23 cellular contexts compared by ENCODE assay signal in the genomic region with DNA sequence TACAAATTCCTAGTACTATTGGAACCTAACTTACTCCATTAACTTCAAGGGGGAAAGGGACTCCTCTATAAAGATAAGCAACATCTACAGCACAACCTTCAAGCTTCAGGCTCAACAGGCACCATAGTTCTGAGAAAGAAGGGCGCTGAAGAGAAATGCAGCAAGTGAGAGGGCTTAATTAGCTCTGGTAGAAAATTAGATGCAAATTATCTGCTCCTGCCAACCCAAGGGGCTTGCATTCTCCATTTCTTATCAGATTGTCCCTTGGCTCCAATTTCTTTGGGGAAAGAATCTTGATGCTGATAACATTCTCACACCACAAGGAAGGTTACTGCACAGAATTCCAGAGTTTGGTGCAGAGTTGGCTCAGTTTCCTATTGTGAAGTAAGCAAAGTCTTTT.
"Had no signal": no experiment of that assay in that cellular context is flagged by ENCODE, and none has a peak within 500 bp of the region (broad histone marks: within the 10 kb centered on the region; RNA-seq: fewer than 3 reads in every experiment).

No MANE protein-coding gene starts in this region.

- DNase-seq: dermis blood vessel endothelial cell; dorsolateral prefrontal cortex; effector CD4-positive, alpha-beta T cell; effector memory CD4-positive, alpha-beta T cell; erythroblast; esophagus squamous epithelium; foreskin fibroblast; foreskin melanocyte; gastrocnemius medialis; glutamatergic neuron; head of caudate nucleus; hypothalamus; immature natural killer cell; left cardiac atrium; left lung; left ventricle myocardium superior; lower lobe of right lung; mesenchymal stem cell; midbrain had no signal

- H3K4me1 ChIP-seq: esophagus squamous epithelium, gastrocnemius medialis, left lung, lower lobe of right lung had no signal

- H3K27ac Mint-ChIP-seq: immature natural killer cell had no signal

- H3K4me3 ChIP-seq: coronary artery, dorsolateral prefrontal cortex, esophagus squamous epithelium, gastrocnemius medialis, hepatocyte, left lung, lower lobe of right lung had no signal

- H2AFZ ChIP-seq: hepatocyte had no signal

- H3K36me3 ChIP-seq: esophagus squamous epithelium, gastrocnemius medialis, left lung, lower lobe of right lung had no signal

- H3K27ac ChIP-seq: coronary artery, dorsolateral prefrontal cortex, epithelial cell of prostate, esophagus squamous epithelium, gastrocnemius medialis, hepatocyte, left lung, lower lobe of right lung had no signal

- H3K4me3 Mint-ChIP-seq: immature natural killer cell had no signal

- ATAC-seq: esophagus mucosa, gastrocnemius medialis, left cardiac atrium, left lung, left ventricle myocardium superior, lower lobe of right lung had no signal

- H3K27me3 ChIP-seq: dorsolateral prefrontal cortex, esophagus squamous epithelium, gastrocnemius medialis, hepatocyte, left lung had no signal

- H3K4me1 Mint-ChIP-seq: immature natural killer cell had no signal

- H3K36me3 Mint-ChIP-seq: immature natural killer cell had no signal

- H3K9me3 ChIP-seq: esophagus squamous epithelium, gastrocnemius medialis, left lung, lower lobe of right lung had no signal

- H3K79me2 ChIP-seq: hepatocyte had no signal

- H3K4me2 ChIP-seq: hepatocyte had no signal
